In the genomic region with DNA sequence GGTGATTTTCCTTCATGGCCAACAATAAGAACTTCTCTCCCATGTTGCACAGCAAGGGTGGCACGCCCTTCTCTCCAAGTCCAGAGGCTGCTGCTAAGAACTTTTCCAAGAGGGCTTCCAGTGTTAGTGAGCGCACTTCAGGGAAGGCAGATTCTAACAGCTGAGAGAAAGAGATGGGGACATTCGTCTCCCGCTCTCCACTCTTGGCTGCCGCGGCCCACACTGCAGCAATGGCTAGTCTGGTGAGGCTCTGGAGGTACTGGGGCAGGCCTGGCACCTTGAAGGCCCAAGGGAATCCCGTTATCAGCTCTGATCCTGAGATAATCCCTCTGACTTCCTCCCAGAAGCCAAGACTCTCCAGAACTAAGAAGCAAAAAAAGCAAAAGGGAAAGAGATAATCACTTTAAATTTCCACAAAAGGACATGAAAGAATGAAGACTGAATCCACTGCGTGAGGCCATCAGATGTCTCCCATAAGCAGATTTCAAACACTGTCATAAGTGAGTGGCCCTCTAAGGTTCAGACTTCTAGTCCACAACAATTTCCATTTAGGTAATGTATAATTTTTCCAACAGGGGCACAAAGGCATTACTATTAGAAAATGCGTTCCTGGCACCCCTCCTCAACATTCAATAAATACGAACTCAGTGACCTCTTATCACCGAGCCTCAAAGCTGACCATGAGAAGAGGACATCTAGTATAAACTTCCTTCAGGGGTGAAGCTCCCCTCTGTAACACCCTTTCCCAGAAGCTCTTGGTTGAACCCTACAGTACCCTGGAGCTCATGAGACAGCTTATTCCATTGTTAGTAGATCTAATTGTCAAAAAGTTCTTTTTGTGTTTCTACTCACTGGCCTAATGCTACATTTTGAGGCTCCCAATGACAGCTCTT, we compare ENCODE assay signal across 1 cellular context.
TF ChIP-seq lines count a peak whose summit lies in the region.

No MANE protein-coding gene starts in this region.

TF ChIP-seq in HepG2, 621 proteins besides CTCF, POLR2A, EP300 and RAD21 (continued from another document):
- TF ChIP-seq, protein P1, sequence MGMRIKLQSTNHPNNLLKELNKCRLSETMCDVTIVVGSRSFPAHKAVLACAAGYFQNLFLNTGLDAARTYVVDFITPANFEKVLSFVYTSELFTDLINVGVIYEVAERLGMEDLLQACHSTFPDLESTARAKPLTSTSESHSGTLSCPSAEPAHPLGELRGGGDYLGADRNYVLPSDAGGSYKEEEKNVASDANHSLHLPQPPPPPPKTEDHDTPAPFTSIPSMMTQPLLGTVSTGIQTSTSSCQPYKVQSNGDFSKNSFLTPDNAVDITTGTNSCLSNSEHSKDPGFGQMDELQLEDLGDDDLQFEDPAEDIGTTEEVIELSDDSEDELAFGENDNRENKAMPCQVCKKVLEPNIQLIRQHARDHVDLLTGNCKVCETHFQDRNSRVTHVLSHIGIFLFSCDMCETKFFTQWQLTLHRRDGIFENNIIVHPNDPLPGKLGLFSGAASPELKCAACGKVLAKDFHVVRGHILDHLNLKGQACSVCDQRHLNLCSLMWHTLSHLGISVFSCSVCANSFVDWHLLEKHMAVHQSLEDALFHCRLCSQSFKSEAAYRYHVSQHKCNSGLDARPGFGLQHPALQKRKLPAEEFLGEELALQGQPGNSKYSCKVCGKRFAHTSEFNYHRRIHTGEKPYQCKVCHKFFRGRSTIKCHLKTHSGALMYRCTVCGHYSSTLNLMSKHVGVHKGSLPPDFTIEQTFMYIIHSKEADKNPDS (CRISPR knock-in tag; IDR thresholded peaks at IDR 0.05) = no peak
- TF ChIP-seq ZBTB38 (CRISPR knock-in tag; IDR thresholded peaks at IDR 0.05) (peak; percentile 88; the same call in 1 of the 2 replicates), ZFP90 (CRISPR knock-in tag; IDR thresholded peaks at IDR 0.05; ENCODE audit: borderline replicate concordance) (no peak), TBX2 (CRISPR knock-in tag; IDR thresholded peaks at IDR 0.05; ENCODE audit: borderline replicate concordance) (peak; percentile 21; the same call in 1 of the 2 replicates)
- TF ChIP-seq, protein P2, sequence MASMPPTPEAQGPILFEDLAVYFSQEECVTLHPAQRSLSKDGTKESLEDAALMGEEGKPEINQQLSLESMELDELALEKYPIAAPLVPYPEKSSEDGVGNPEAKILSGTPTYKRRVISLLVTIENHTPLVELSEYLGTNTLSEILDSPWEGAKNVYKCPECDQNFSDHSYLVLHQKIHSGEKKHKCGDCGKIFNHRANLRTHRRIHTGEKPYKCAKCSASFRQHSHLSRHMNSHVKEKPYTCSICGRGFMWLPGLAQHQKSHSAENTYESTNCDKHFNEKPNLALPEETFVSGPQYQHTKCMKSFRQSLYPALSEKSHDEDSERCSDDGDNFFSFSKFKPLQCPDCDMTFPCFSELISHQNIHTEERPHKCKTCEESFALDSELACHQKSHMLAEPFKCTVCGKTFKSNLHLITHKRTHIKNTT (CRISPR knock-in tag; IDR thresholded peaks at IDR 0.05) = no peak
